ENCODE assay signal across 16 cellular contexts in the genomic region with DNA sequence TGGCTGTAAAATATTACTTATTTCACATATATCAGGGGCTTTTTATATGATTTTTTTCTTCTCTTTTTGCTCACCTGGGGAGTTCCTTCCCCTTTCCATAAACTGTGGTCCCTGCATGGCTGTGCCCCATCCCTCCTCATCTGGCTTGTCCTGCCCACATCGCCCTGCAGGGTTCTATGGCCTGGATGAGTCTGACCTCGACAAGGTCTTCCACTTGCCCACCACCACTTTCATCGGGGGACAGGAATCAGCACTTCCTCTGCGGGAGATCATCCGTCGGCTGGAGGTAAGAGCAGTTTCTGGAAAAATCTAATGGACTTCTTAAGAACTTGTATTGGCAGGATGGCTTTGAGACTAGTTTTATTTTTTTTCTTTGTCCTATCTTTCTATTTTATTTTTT.
"Had no signal": no experiment of that assay in that cellular context is flagged by ENCODE, and none has a peak within 500 bp of the region (broad histone marks: within the 10 kb centered on the region; RNA-seq: fewer than 3 reads in every experiment).

No MANE protein-coding gene starts in this region.

- H3K27me3 ChIP-seq: ascending aorta, neutrophil, tibial artery, uterus had no signal

- H3K9me3 Mint-ChIP-seq: natural killer cell had no signal

- DNase-seq: activated CD4-positive, alpha-beta T cell treated with anti-CD3 and anti-CD28 coated beads, Interleukin-2, amount 50 U/mL, for 1 hour; activated CD4-positive, CD25-positive, alpha-beta regulatory T cell; activated CD8-positive, alpha-beta memory T cell treated with anti-CD3 and anti-CD28 coated beads, Interleukin-2, amount 50 U/mL, for 48 hours; activated naive CD4-positive, alpha-beta T cell treated with Interleukin-2 at 50 U/mL for 16 hours; cortex of kidney; effector CD8-positive, alpha-beta T cell; foreskin fibroblast; left cardiac atrium; natural killer cell; stimulated activated naive CD8-positive, alpha-beta T cell treated with anti-CD3 and anti-CD28 coated beads, Interleukin-15, Interleukin-2, amounts not matched to agents 100 U/mL and 50 U/mL, for 24 hours; substantia nigra; tibial artery; uterus had no signal

- H3K4me3 ChIP-seq: ascending aorta, SK-N-MC, tibial artery, uterus had no signal

- H3K27ac Mint-ChIP-seq: natural killer cell had no signal

- H3K4me1 ChIP-seq: tibial artery, uterus had no signal

- H3K27ac ChIP-seq: ascending aorta, neutrophil, SK-N-MC, tibial artery, uterus had no signal

- H3K36me3 ChIP-seq: uterus had no signal

- H3K4me3 Mint-ChIP-seq: natural killer cell had no signal

- ATAC-seq: natural killer cell; stimulated activated naive CD8-positive, alpha-beta T cell treated with anti-CD3 and anti-CD28 coated beads, Interleukin-15, Interleukin-2, amounts not matched to agents 100 U/mL and 50 U/mL, for 24 hours had no signal

- H3K9me3 ChIP-seq: neutrophil had no signal
